ENCODE assay signal across 21 cellular contexts in the genomic region with DNA sequence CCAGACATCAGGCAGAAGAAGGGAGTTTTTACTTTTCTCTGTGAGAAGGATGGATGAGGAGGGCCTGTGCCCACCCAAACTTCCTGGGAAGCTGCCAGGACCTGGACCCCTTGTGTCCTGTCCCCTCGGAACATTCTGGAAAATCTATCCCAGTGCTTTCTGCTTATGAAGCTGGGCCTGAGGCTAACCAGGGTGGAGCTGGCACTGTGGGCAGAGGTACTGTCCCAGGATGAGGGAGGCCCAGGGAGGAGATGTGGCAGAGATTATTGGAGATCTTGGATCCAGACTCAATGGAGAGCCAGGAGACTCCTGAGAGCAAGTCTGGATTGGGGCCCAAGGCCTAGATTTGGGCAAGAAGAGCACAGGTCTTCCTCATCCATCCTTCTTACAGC. TPM values are rescaled to one million over a fixed set of nuclear protein-coding genes. Genes with fewer than 3 reads are reported as not detected.
DNase-seq lines count a peak whose midpoint lies in the region; ATAC-seq and TF ChIP-seq lines count a peak whose summit lies in the region.
"Had no signal": no experiment of that assay in that cellular context is flagged by ENCODE, and none has a peak within 500 bp of the region (broad histone marks: within the 10 kb centered on the region; RNA-seq: fewer than 3 reads in every experiment).

No MANE protein-coding gene starts in this region.

- H3K27me3 Mint-ChIP-seq in brain (no peaks in the 10 kb centered on the region), neural progenitor cell (ENCODE audit: insufficient read depth, low read depth) (peaks cover 6% of the 10 kb centered on the region)
- H3K27me3 Mint-ChIP-seq in activated T-helper 2 cell treated with anti-CD3 and anti-CD28 coated beads, Interferon-gamma antibody, Interleukin-2, Interleukin-4, amounts not matched to agents 10 μg/mL and 5 μg/mL and 100 μg/mL, durations not matched to agents 14 hours and 24 hours and 36 hours (ENCODE audit: low read depth), result no peaks in the 10 kb centered on the region
- H3K27me3 Mint-ChIP-seq: activated naive CD8-positive, alpha-beta T cell treated with anti-CD3 and anti-CD28 coated beads for 36 hours had no signal

- H2AFZ ChIP-seq in neural progenitor cell (replicated peaks), result no peak overlapping the region
- H2AFZ ChIP-seq: GM23338 had no signal

- H3K9me3 Mint-ChIP-seq in brain (peaks cover 0 to 8% (median 7%) of the 10 kb centered on the region in 5 experiments), neural progenitor cell (peaks cover 19% of the 10 kb centered on the region)
- H3K9me3 Mint-ChIP-seq in activated T-helper 2 cell treated with anti-CD3 and anti-CD28 coated beads, Interferon-gamma antibody, Interleukin-2, Interleukin-4, amounts not matched to agents 10 μg/mL and 5 μg/mL and 100 μg/mL, durations not matched to agents 14 hours and 24 hours and 36 hours, result no peaks in the 10 kb centered on the region
- H3K9me3 Mint-ChIP-seq: stimulated activated memory B cell treated with anti-CD40 and anti-IgM and Interleukin-4, amounts not matched to agents 10 μg/mL and 1 μg/mL and 100 μg/mL, for 72 hours had no signal

- H3K4me1 ChIP-seq in neural progenitor cell (peaks cover 47% of the 10 kb centered on the region), thoracic aorta (ENCODE audit: control insufficient read depth in 1 of 2, low read depth in 2 of 2) (peaks cover 11 to 34% of the 10 kb centered on the region in 2 donors)
- H3K4me1 ChIP-seq: thyroid gland had no signal

- peak overlapping the region; percentile 92 to 98 (median 97) for H3K27ac Mint-ChIP-seq in brain
- H3K27ac Mint-ChIP-seq in neural progenitor cell, result peak overlapping the region; percentile 100
- no peak overlapping the region for H3K27ac Mint-ChIP-seq in activated T-helper 2 cell treated with anti-CD3 and anti-CD28 coated beads, Interferon-gamma antibody, Interleukin-2, Interleukin-4, amounts not matched to agents 10 μg/mL and 5 μg/mL and 100 μg/mL, durations not matched to agents 14 hours and 24 hours and 36 hours
- H3K27ac Mint-ChIP-seq: activated CD4-positive, alpha-beta T cell treated with anti-CD3 and anti-CD28 coated beads for 36 hours; activated naive CD8-positive, alpha-beta T cell treated with anti-CD3 and anti-CD28 coated beads for 36 hours; CD8-positive, alpha-beta T cell; GM23338; stimulated activated memory B cell treated with anti-CD40 and anti-IgM and Interleukin-4, amounts not matched to agents 10 μg/mL and 1 μg/mL and 100 μg/mL, for 72 hours had no signal

- peaks cover 4% of the 10 kb centered on the region for H3K9me3 ChIP-seq in neural progenitor cell (ENCODE audit: low read depth)
- H3K9me3 ChIP-seq in thoracic aorta, result no peaks in the 10 kb centered on the region
- H3K9me3 ChIP-seq: thyroid gland had no signal

- H3K4me3 ChIP-seq in neural progenitor cell (no peak overlapping the region), thoracic aorta (peak overlapping the region; percentile 62)
- H3K4me3 ChIP-seq: GM12878, GM23338, K562, thyroid gland had no signal

- DNase-seq in left ventricle myocardium superior, result no peak
- DNase-seq in neural progenitor cell (ENCODE audit: low spot score), result no peak
- no peak for DNase-seq in thoracic aorta (ENCODE audit: low spot score)
- DNase-seq in DMS153 treated with DMSO at 0.1 percent for 48 hours (lab: John Stamatoyannopoulos, UW; ENCODE audit: unreplicated experiment), result no peak
- DNase-seq in activated naive CD4-positive, alpha-beta T cell treated with anti-CD3 and anti-CD28 coated beads, Interleukin-2, amount 50 U/mL, for 16 hours, result no peak
- no peak for DNase-seq in activated T-helper 2 cell treated with anti-CD3 and anti-CD28 coated beads, Interferon-gamma antibody, Interleukin-2, Interleukin-4, amounts not matched to agents 10 μg/mL and 5 μg/mL and 100 μg/mL, durations not matched to agents 14 hours and 24 hours and 36 hours (ENCODE audit: low spot score)
- DNase-seq: activated CD4-positive, alpha-beta T cell treated with anti-CD3 and anti-CD28 coated beads for 36 hours; activated naive CD8-positive, alpha-beta T cell treated with anti-CD3 and anti-CD28 coated beads for 36 hours; CD8-positive, alpha-beta T cell; midbrain; NCI-H226; occipital lobe; stimulated activated CD4-positive, alpha-beta T cell treated with anti-CD3 and anti-CD28 coated beads, Interleukin-1b, Interleukin-23, amount 100 ng/mL, for 48 hours had no signal

- H3K4me3 Mint-ChIP-seq in brain, result peak overlapping the region; percentile 77 to 86 (median 80)
- H3K4me3 Mint-ChIP-seq in neural progenitor cell, result peak overlapping the region; percentile 72
- no peak overlapping the region for H3K4me3 Mint-ChIP-seq in activated T-helper 2 cell treated with anti-CD3 and anti-CD28 coated beads, Interferon-gamma antibody, Interleukin-2, Interleukin-4, amounts not matched to agents 10 μg/mL and 5 μg/mL and 100 μg/mL, durations not matched to agents 14 hours and 24 hours and 36 hours (ENCODE audit: low read depth)
- H3K4me3 Mint-ChIP-seq: activated CD4-positive, alpha-beta T cell treated with anti-CD3 and anti-CD28 coated beads for 36 hours; activated naive CD8-positive, alpha-beta T cell treated with anti-CD3 and anti-CD28 coated beads for 36 hours; CD8-positive, alpha-beta T cell; GM23338; stimulated activated memory B cell treated with anti-CD40 and anti-IgM and Interleukin-4, amounts not matched to agents 10 μg/mL and 1 μg/mL and 100 μg/mL, for 72 hours had no signal

- TF ChIP-seq CTCF in brain (conservative IDR thresholded peaks at IDR 0.05), result no peak
- no peak for TF ChIP-seq CTCF in neural progenitor cell (IDR thresholded peaks at IDR 0.05)
- TF ChIP-seq CTCF in thoracic aorta (IDR thresholded peaks at IDR 0.05), result no peak

- H3K79me2 ChIP-seq in neural progenitor cell (ENCODE audit: low read depth), result no peaks in the 10 kb centered on the region

- peak overlapping the region; percentile 65 for H3K4me2 ChIP-seq in neural progenitor cell
- H3K4me2 ChIP-seq: GM23338 had no signal

- H4K20me1 ChIP-seq in neural progenitor cell (ENCODE audit: low read depth), result no peaks in the 10 kb centered on the region

- peak overlapping the region; percentile 73 for H3K27ac ChIP-seq in neural progenitor cell
- H3K27ac ChIP-seq in thoracic aorta, result peak overlapping the region; percentile 48 to 60
- H3K27ac ChIP-seq: epithelial cell of prostate, thyroid gland had no signal

- no peaks in the 10 kb centered on the region for H3K36me3 ChIP-seq in neural progenitor cell
- no peaks in the 10 kb centered on the region for H3K36me3 ChIP-seq in thoracic aorta
- H3K36me3 ChIP-seq: thyroid gland had no signal

- ATAC-seq in left ventricle myocardium superior (peak; percentile 3), thoracic aorta (ENCODE audit: insufficient number of reproducible peaks, low FRiP score, low read depth) (no peak)
- ATAC-seq: activated CD4-positive, alpha-beta T cell treated with anti-CD3 and anti-CD28 coated beads for 36 hours; CD8-positive, alpha-beta T cell; GM12878; K562; stimulated activated memory B cell treated with anti-CD40 and anti-IgM and Interleukin-4, amounts not matched to agents 10 μg/mL and 1 μg/mL and 100 μg/mL, for 72 hours had no signal

- peaks cover 31% of the 10 kb centered on the region for H3F3A ChIP-seq in neural progenitor cell (ENCODE audit: low read depth)

- no peak overlapping the region for H3K9ac ChIP-seq in neural progenitor cell

- H3K27me3 ChIP-seq in neural progenitor cell (no peaks in the 10 kb centered on the region), thoracic aorta (replicated peaks; ENCODE audit: insufficient read depth) (no peaks in the 10 kb centered on the region)
- H3K27me3 ChIP-seq: thyroid gland had no signal

- H3K36me3 Mint-ChIP-seq in brain, result peaks cover 15% of the 10 kb centered on the region
- peaks cover 26% of the 10 kb centered on the region for H3K36me3 Mint-ChIP-seq in neural progenitor cell
- H3K36me3 Mint-ChIP-seq in activated T-helper 2 cell treated with anti-CD3 and anti-CD28 coated beads, Interferon-gamma antibody, Interleukin-2, Interleukin-4, amounts not matched to agents 10 μg/mL and 5 μg/mL and 100 μg/mL, durations not matched to agents 14 hours and 24 hours and 36 hours (ENCODE audit: low read depth), result no peaks in the 10 kb centered on the region
- H3K36me3 Mint-ChIP-seq: activated naive CD8-positive, alpha-beta T cell treated with anti-CD3 and anti-CD28 coated beads for 36 hours; CD8-positive, alpha-beta T cell; stimulated activated memory B cell treated with anti-CD40 and anti-IgM and Interleukin-4, amounts not matched to agents 10 μg/mL and 1 μg/mL and 100 μg/mL, for 72 hours had no signal

- intact Hi-C loops in left ventricle myocardium superior (cut with micrococcal nuclease), result no loop called here
- intact Hi-C loops in activated T-helper 2 cell treated with anti-CD3 and anti-CD28 coated beads, Interferon-gamma antibody, Interleukin-2, Interleukin-4, amounts not matched to agents 10 μg/mL and 5 μg/mL and 100 μg/mL, durations not matched to agents 14 hours and 24 hours and 36 hours (cut with micrococcal nuclease), result no loop called here

- H3K4me1 Mint-ChIP-seq in brain (peaks cover 67% of the 10 kb centered on the region), neural progenitor cell (peaks cover 67% of the 10 kb centered on the region)
- H3K4me1 Mint-ChIP-seq in activated T-helper 2 cell treated with anti-CD3 and anti-CD28 coated beads, Interferon-gamma antibody, Interleukin-2, Interleukin-4, amounts not matched to agents 10 μg/mL and 5 μg/mL and 100 μg/mL, durations not matched to agents 14 hours and 24 hours and 36 hours (ENCODE audit: low read depth), result no peaks in the 10 kb centered on the region
- H3K4me1 Mint-ChIP-seq: activated CD4-positive, alpha-beta T cell treated with anti-CD3 and anti-CD28 coated beads for 36 hours; activated naive CD8-positive, alpha-beta T cell treated with anti-CD3 and anti-CD28 coated beads for 36 hours; stimulated activated memory B cell treated with anti-CD40 and anti-IgM and Interleukin-4, amounts not matched to agents 10 μg/mL and 1 μg/mL and 100 μg/mL, for 72 hours had no signal

RNA-seq across cellular contexts. Expression of a gene that starts 44.4 kb away (rescaled TPM):
- 5.4 TPM for polyA plus RNA-seq in brain (ENCODE audit: insufficient read depth, low read depth, low replicate concordance)
- total RNA-seq in left ventricle myocardium superior (5.3 TPM), neural progenitor cell (ENCODE audit: low replicate concordance) (4.9 and 10.7 TPM in 2 replicates), thoracic aorta (1 to 10 TPM in 1 of 2 donors, under 1 TPM in 1; 0.41 to 1.1 TPM)
- not detected in 2 replicates for total RNA-seq in activated T-helper 2 cell treated with anti-CD3 and anti-CD28 coated beads, Interferon-gamma antibody, Interleukin-2, Interleukin-4, amounts not matched to agents 10 μg/mL and 5 μg/mL and 100 μg/mL, durations not matched to agents 14 hours and 24 hours and 36 hours
- total RNA-seq: activated CD4-positive, alpha-beta T cell treated with anti-CD3 and anti-CD28 coated beads for 36 hours; activated CD8-positive, alpha-beta memory T cell treated with anti-CD3 and anti-CD28 coated beads for 36 hours; activated naive CD8-positive, alpha-beta T cell treated with anti-CD3 and anti-CD28 coated beads for 36 hours; CD8-positive, alpha-beta T cell; GM12878; K562 had no signal
- polyA plus RNA-seq: GM12878, K562 had no signal
